In the genomic region with DNA sequence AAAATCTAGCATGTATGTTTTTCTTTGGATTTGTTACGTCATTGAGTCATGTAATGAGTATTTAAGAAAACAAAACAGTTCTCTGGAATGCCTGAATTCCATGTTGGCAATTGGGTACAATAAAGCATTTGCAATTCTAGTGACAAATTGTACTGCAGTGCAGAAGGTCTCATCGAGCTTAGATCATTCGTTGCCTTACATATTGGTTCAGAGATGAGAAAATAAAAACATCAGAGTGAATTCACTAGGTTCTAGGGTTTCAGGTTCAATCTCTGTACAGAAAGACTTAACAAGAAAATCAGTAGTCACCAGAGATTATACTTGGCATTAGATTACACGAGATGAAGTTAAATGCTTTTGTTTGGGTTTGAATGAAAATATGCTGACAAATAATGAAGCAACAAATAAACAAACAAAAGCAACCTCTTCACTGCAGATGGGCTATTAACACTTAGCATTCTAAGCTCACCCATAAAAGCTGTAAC, we compare ENCODE assay signal across 1 cellular context.
A peak's percentile ranks its signal among the peaks of the same experiment; 100 is the strongest.
TF ChIP-seq lines count a peak whose summit lies in the region.

No MANE protein-coding gene starts in this region.

TF ChIP-seq in HEK293, 187 proteins besides CTCF, POLR2A, EP300 and RAD21 (continued from another document and continues in another):
- no peak for TF ChIP-seq ZBTB10 (tag by site-specific recombination; IDR thresholded peaks at IDR 0.05)
- TF ChIP-seq, protein P1, sequence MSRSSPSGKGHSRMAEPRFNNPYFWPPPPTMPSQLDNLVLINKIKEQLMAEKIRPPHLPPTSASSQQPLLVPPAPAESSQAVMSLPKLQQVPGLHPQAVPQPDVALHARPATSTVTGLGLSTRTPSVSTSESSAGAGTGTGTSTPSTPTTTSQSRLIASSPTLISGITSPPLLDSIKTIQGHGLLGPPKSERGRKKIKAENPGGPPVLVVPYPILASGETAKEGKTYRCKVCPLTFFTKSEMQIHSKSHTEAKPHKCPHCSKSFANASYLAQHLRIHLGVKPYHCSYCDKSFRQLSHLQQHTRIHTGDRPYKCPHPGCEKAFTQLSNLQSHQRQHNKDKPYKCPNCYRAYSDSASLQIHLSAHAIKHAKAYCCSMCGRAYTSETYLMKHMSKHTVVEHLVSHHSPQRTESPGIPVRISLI (tag by site-specific recombination; IDR thresholded peaks at IDR 0.05), result peak; percentile 22; the same call in 1 of the 2 replicates
- no peak for TF ChIP-seq HOXA7 (CRISPR knock-in tag; IDR thresholded peaks at IDR 0.05; ENCODE audit: borderline replicate concordance)
- TF ChIP-seq ZNF555 (tag by site-specific recombination; conservative IDR thresholded peaks at IDR 0.05), result no peak
- TF ChIP-seq ZNF623 (tag by site-specific recombination; IDR thresholded peaks at IDR 0.05), result no peak
- peak; percentile 90 for TF ChIP-seq GLI2 (tag by site-specific recombination; IDR thresholded peaks at IDR 0.05; ENCODE audit: borderline replicate concordance, low read depth)
- no peak for TF ChIP-seq ZNF514 (tag by site-specific recombination; IDR thresholded peaks at IDR 0.05)
- no peak for TF ChIP-seq ZNF248 (tag by site-specific recombination; IDR thresholded peaks at IDR 0.05)
- no peak for TF ChIP-seq ZNF121 (tag by site-specific recombination; IDR thresholded peaks at IDR 0.05)
- no peak for TF ChIP-seq ZNF610 (tag by site-specific recombination; IDR thresholded peaks at IDR 0.05; ENCODE audit: borderline replicate concordance)
- TF ChIP-seq GLI4 (tag by site-specific recombination; IDR thresholded peaks at IDR 0.05), result no peak
- no peak for TF ChIP-seq ELK4 (IDR thresholded peaks at IDR 0.05; ENCODE audit: borderline replicate concordance, low read depth, low read length)
- no peak for TF ChIP-seq PRDM1 (tag by site-specific recombination; IDR thresholded peaks at IDR 0.05)
- TF ChIP-seq TCF7L2 (IDR thresholded peaks at IDR 0.05; ENCODE audit: borderline replicate concordance, low read depth, low read length), result no peak; the same call in 1 of the 2 replicates
- TF ChIP-seq ZNF311 (tag by site-specific recombination; IDR thresholded peaks at IDR 0.05; ENCODE audit: borderline replicate concordance), result no peak
- no peak for TF ChIP-seq ZNF585B (tag by site-specific recombination; IDR thresholded peaks at IDR 0.05)
- no peak for TF ChIP-seq ZFP41 (tag by site-specific recombination; IDR thresholded peaks at IDR 0.05; ENCODE audit: borderline replicate concordance)
- no peak for TF ChIP-seq ZNF133 (tag by site-specific recombination; IDR thresholded peaks at IDR 0.05)
- TF ChIP-seq, protein P2, sequence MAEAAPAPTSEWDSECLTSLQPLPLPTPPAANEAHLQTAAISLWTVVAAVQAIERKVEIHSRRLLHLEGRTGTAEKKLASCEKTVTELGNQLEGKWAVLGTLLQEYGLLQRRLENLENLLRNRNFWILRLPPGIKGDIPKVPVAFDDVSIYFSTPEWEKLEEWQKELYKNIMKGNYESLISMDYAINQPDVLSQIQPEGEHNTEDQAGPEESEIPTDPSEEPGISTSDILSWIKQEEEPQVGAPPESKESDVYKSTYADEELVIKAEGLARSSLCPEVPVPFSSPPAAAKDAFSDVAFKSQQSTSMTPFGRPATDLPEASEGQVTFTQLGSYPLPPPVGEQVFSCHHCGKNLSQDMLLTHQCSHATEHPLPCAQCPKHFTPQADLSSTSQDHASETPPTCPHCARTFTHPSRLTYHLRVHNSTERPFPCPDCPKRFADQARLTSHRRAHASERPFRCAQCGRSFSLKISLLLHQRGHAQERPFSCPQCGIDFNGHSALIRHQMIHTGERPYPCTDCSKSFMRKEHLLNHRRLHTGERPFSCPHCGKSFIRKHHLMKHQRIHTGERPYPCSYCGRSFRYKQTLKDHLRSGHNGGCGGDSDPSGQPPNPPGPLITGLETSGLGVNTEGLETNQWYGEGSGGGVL (tag by site-specific recombination; IDR thresholded peaks at IDR 0.05), result 0 out of 2 replicates have a peak, but pooled peaks have one; percentile 24
- no peak for TF ChIP-seq ZNF571 (tag by site-specific recombination; IDR thresholded peaks at IDR 0.05)
- 0 out of 2 replicates have a peak, but pooled peaks have one; percentile 51 for TF ChIP-seq ZNF324 (tag by site-specific recombination; IDR thresholded peaks at IDR 0.05)
- TF ChIP-seq SALL2 (tag by site-specific recombination; IDR thresholded peaks at IDR 0.05; ENCODE audit: borderline replicate concordance), result no peak
- peak; percentile 45 for TF ChIP-seq KLF10 (tag by site-specific recombination; IDR thresholded peaks at IDR 0.05)
- TF ChIP-seq ZNF600 (tag by site-specific recombination; IDR thresholded peaks at IDR 0.05), result 0 out of 2 replicates have a peak, but pooled peaks have one; percentile 24
- TF ChIP-seq BCL11B (tag by site-specific recombination; IDR thresholded peaks at IDR 0.05; ENCODE audit: low read depth), result peak; percentile 86; the same call in 1 of the 2 replicates
- TF ChIP-seq, protein P3, sequence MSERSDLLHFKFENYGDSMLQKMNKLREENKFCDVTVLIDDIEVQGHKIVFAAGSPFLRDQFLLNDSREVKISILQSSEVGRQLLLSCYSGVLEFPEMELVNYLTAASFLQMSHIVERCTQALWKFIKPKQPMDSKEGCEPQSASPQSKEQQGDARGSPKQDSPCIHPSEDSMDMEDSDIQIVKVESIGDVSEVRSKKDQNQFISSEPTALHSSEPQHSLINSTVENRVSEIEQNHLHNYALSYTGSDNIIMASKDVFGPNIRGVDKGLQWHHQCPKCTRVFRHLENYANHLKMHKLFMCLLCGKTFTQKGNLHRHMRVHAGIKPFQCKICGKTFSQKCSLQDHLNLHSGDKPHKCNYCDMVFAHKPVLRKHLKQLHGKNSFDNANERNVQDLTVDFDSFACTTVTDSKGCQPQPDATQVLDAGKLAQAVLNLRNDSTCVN (tag by site-specific recombination; optimal IDR thresholded peaks at IDR 0.05), result no peak
- TF ChIP-seq ZNF843 (tag by site-specific recombination; IDR thresholded peaks at IDR 0.05), result peak; percentile 98
- no peak for TF ChIP-seq SETDB1 (IDR thresholded peaks at IDR 0.05; ENCODE audit: insufficient read length, low read length)
- TF ChIP-seq ZNF354C (tag by site-specific recombination; IDR thresholded peaks at IDR 0.05; ENCODE audit: borderline replicate concordance, low read depth), result no peak
- TF ChIP-seq PRDM6 (tag by site-specific recombination; IDR thresholded peaks at IDR 0.05), result peak; percentile 87
- TF ChIP-seq REPIN1 (tag by site-specific recombination; IDR thresholded peaks at IDR 0.05; ENCODE audit: low read depth), result no peak
- TF ChIP-seq RBAK (tag by site-specific recombination; IDR thresholded peaks at IDR 0.05), result no peak
- no peak for TF ChIP-seq ZNF280D (tag by site-specific recombination; IDR thresholded peaks at IDR 0.05)
- 0 out of 2 replicates have a peak, but pooled peaks have one; percentile 49 for TF ChIP-seq ZFP69B (tag by site-specific recombination; IDR thresholded peaks at IDR 0.05)
- no peak for TF ChIP-seq ZNF148 (tag by site-specific recombination; IDR thresholded peaks at IDR 0.05; ENCODE audit: borderline replicate concordance)
- no peak for TF ChIP-seq ZNF169 (tag by site-specific recombination; IDR thresholded peaks at IDR 0.05)
- peak; percentile 46; the same call in 1 of the 2 replicates for TF ChIP-seq ZNF558 (tag by site-specific recombination; IDR thresholded peaks at IDR 0.05)
- TF ChIP-seq ZNF660 (tag by site-specific recombination; IDR thresholded peaks at IDR 0.05), result no peak
- TF ChIP-seq ZNF768 (tag by site-specific recombination; IDR thresholded peaks at IDR 0.05), result no peak
- TF ChIP-seq ZNF416 (tag by site-specific recombination; IDR thresholded peaks at IDR 0.05), result no peak
- TF ChIP-seq GLIS1 (tag by site-specific recombination; IDR thresholded peaks at IDR 0.05), result no peak
- TF ChIP-seq ZNF394 (tag by site-specific recombination; IDR thresholded peaks at IDR 0.05; ENCODE audit: borderline replicate concordance), result 0 out of 2 replicates have a peak, but pooled peaks have one; percentile 17
- no peak for TF ChIP-seq PBX3 (CRISPR knock-in tag; IDR thresholded peaks at IDR 0.05)
- no peak for TF ChIP-seq ZNF658 (tag by site-specific recombination; IDR thresholded peaks at IDR 0.05)
- no peak for TF ChIP-seq ZNF211 (tag by site-specific recombination; IDR thresholded peaks at IDR 0.05; ENCODE audit: low read depth)
- no peak for TF ChIP-seq ZNF521 (tag by site-specific recombination; IDR thresholded peaks at IDR 0.05)
- TF ChIP-seq ZBTB7A (tag by site-specific recombination; IDR thresholded peaks at IDR 0.05; ENCODE audit: low read depth), result peak; percentile 64; the same call in 1 of the 2 replicates
